ENCODE assay signal across 24 cellular contexts in genomic region chr7:21051865-21052264, GRCh38.
"Had no signal": no experiment of that assay in that cellular context is flagged by ENCODE, and none has a peak within 500 bp of the region (broad histone marks: within the 10 kb centered on the region; RNA-seq: fewer than 3 reads in every experiment).

No MANE protein-coding gene starts in this region.

- H3K4me3 ChIP-seq: colonic mucosa, coronary artery, dorsolateral prefrontal cortex, esophagus muscularis mucosa, esophagus squamous epithelium, gastrocnemius medialis, gastroesophageal sphincter, heart left ventricle had no signal

- ATAC-seq: effector memory CD8-positive, alpha-beta T cell; esophagus mucosa; foreskin keratinocyte; gastrocnemius medialis; gastroesophageal sphincter; heart left ventricle had no signal

- H3K27me3 ChIP-seq: colonic mucosa, esophagus muscularis mucosa, esophagus squamous epithelium, foreskin keratinocyte, gastrocnemius medialis, gastroesophageal sphincter, heart left ventricle had no signal

- H3K36me3 ChIP-seq: colonic mucosa, esophagus muscularis mucosa, esophagus squamous epithelium, gastrocnemius medialis, gastroesophageal sphincter, heart left ventricle had no signal

- H3K4me1 ChIP-seq: colonic mucosa, esophagus muscularis mucosa, esophagus squamous epithelium, foreskin keratinocyte, gastrocnemius medialis, gastroesophageal sphincter, heart left ventricle had no signal

- H3K4me3 Mint-ChIP-seq: dendritic cell treated with granulocyte-macrophage colony-stimulating factor and Interleukin-4, amounts not matched to agents 40 ng/mL and 50 ng/mL, for 4 days; effector memory CD8-positive, alpha-beta T cell; endodermal cell had no signal

- H3K9me3 ChIP-seq: colonic mucosa, esophagus muscularis mucosa, esophagus squamous epithelium, gastrocnemius medialis, gastroesophageal sphincter, heart left ventricle had no signal

- H3K9me3 Mint-ChIP-seq: dendritic cell treated with granulocyte-macrophage colony-stimulating factor and Interleukin-4, amounts not matched to agents 40 ng/mL and 50 ng/mL, for 4 days; effector memory CD8-positive, alpha-beta T cell had no signal

- H3K27ac Mint-ChIP-seq: dendritic cell treated with granulocyte-macrophage colony-stimulating factor and Interleukin-4, amounts not matched to agents 40 ng/mL and 50 ng/mL, for 4 days; effector memory CD8-positive, alpha-beta T cell; endodermal cell had no signal

- H3K27ac ChIP-seq: colonic mucosa, coronary artery, dorsolateral prefrontal cortex, epithelial cell of prostate, esophagus muscularis mucosa, esophagus squamous epithelium, foreskin keratinocyte, gastrocnemius medialis, gastroesophageal sphincter, heart left ventricle had no signal

- DNase-seq: colonic mucosa; cortex of kidney; dermis blood vessel endothelial cell; dorsolateral prefrontal cortex; effector CD4-positive, alpha-beta T cell; effector CD8-positive, alpha-beta T cell; effector memory CD4-positive, alpha-beta T cell; effector memory CD8-positive, alpha-beta T cell; endodermal cell; erythroblast; esophagus squamous epithelium; foreskin fibroblast; foreskin keratinocyte; foreskin melanocyte; gastrocnemius medialis; glutamatergic neuron; head of caudate nucleus; heart left ventricle had no signal

- H3K27me3 Mint-ChIP-seq: dendritic cell treated with granulocyte-macrophage colony-stimulating factor and Interleukin-4, amounts not matched to agents 40 ng/mL and 50 ng/mL, for 4 days had no signal
